20 cellular contexts compared by ENCODE assay signal in the genomic region with DNA sequence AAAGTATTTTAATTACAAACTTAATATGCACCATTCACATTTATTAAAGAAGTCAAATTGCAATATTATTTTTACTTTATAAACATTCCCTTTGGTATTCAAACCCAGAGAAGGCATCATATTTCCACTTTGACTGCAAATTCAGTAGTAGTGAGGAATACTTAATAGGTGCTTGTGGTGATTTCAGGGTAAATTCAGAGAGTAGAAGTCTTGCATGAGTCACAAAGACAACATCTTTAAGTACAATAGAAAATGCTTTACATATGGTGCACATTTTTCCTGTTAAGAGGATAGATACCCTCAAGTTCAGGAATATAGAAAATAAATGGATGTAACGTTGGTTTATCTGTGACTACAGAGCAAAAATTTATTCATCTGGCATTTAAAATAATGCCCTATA.
DNase-seq lines count a peak whose midpoint lies in the region; ATAC-seq and TF ChIP-seq lines count a peak whose summit lies in the region.
"Had no signal": no experiment of that assay in that cellular context is flagged by ENCODE, and none has a peak within 500 bp of the region (broad histone marks: within the 10 kb centered on the region; RNA-seq: fewer than 3 reads in every experiment).

No MANE protein-coding gene starts in this region.

- DNase-seq in AG10803 (ENCODE audit: low read depth): peak; percentile 19
- peak; percentile 79 for DNase-seq in HFF-Myc (ENCODE audit: extremely low read depth, low read depth)
- peak; percentile 4 for DNase-seq in amniotic stem cell (lab: John Stamatoyannopoulos, UW)
- peak; percentile 41 for DNase-seq in fibroblast of the aortic adventitia (ENCODE audit: low read depth)
- DNase-seq in NCI-H146 (lab: John Stamatoyannopoulos, UW): no peak
- no peak for DNase-seq in NOMO-1 treated with dmso at 0.1 percent for 144 hours (lab: John Stamatoyannopoulos, UW; ENCODE audit: unreplicated experiment)
- DNase-seq: activated CD4-positive, alpha-beta T cell treated with anti-CD3 and anti-CD28 coated beads for 1 hour; activated naive CD8-positive, alpha-beta T cell treated with anti-CD3 and anti-CD28 coated beads, Interleukin-2, amount 50 U/mL, for 24 hours; cerebellar nuclear complex; DMS 273 treated with DMSO at 0.1 percent for 48 hours; effector CD8-positive, alpha-beta T cell; mammary epithelial cell; MG63; RPMI8226; stimulated activated CD4-positive, alpha-beta T cell treated with anti-CD3 and anti-CD28 coated beads, Interleukin-15, amount 100 ng/mL, for 24 hours had no signal

- no peak for ATAC-seq in HG02588 (IDR thresholded peaks at IDR 0.05; ENCODE audit: unreplicated experiment)
- no peak for ATAC-seq in HG03039 (IDR thresholded peaks at IDR 0.05; ENCODE audit: unreplicated experiment)
- ATAC-seq: activated naive CD8-positive, alpha-beta T cell treated with anti-CD3 and anti-CD28 coated beads, Interleukin-2, amount 50 U/mL, for 24 hours had no signal

- TF ChIP-seq CTCF in AG10803 (conservative IDR thresholded peaks at IDR 0.05; ENCODE audit: low read length): no peak
- no peak for TF ChIP-seq CTCF in HFF-Myc (IDR thresholded peaks at IDR 0.05; ENCODE audit: low read depth, low read length, missing control alignments)
- TF ChIP-seq CTCF in fibroblast of the aortic adventitia (IDR thresholded peaks at IDR 0.05; ENCODE audit: insufficient read depth, low read length): no peak

- H3K4me3 ChIP-seq in AG10803 (ENCODE audit: low read length): no peak overlapping the region
- no peak overlapping the region for H3K4me3 ChIP-seq in HFF-Myc (replicated peaks; ENCODE audit: low read depth, low read length)
- H3K4me3 ChIP-seq in fibroblast of the aortic adventitia (ENCODE audit: low read depth, low read length): no peak overlapping the region
- H3K4me3 ChIP-seq: hepatocyte, MG63, right atrium auricular region, thoracic aorta had no signal

Comparison
In these comparisons a context has a peak if more than half of its experiments do, and no peak if none do; other contexts are left out.
1. DNase-seq: peak in AG10803 (single experiment), HFF-Myc (single experiment), amniotic stem cell (single experiment) and fibroblast of the aortic adventitia (single experiment); none in NCI-H146 (single experiment) and NOMO-1 treated with dmso at 0.1 percent for 144 hours (single experiment).